19 cellular contexts compared by ENCODE assay signal in the genomic region with DNA sequence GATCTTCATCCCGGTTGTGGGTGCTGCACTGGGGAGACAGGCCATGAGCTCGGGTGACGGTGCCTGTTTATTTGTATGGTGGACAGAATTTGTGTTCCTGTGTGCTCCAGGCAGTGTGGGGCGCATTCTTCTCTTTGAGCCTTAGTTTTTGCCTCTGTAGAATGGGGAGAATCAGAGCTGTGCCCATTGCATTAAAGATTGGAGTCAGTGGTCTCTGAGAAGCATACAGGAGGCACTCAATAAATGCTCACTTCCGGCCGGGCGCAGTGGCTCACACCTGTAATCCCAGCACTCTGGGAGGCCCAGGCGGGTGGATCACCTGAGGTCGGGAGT. TPM values are rescaled to one million over a fixed set of nuclear protein-coding genes. Genes with fewer than 3 reads are reported as not detected.
DNase-seq lines count a peak whose midpoint lies in the region; TF ChIP-seq lines count a peak whose summit lies in the region.
"Had no signal": no experiment of that assay in that cellular context is flagged by ENCODE, and none has a peak within 500 bp of the region (broad histone marks: within the 10 kb centered on the region; RNA-seq: fewer than 3 reads in every experiment).

No MANE protein-coding gene starts in this region.

- TF ChIP-seq CTCF in ovary (IDR thresholded peaks at IDR 0.05) (no peak), tibial nerve (IDR thresholded peaks at IDR 0.05) (no peak), endothelial cell (IDR thresholded peaks at IDR 0.05; ENCODE audit: unreplicated experiment) (no peak)

- H3K4me1 ChIP-seq in ovary (ENCODE audit: insufficient read depth) (peaks cover 37% of the 10 kb centered on the region), tibial nerve (peaks cover 0 to 76% (median 46%) of the 10 kb centered on the region in 4 donors)

- H3K27ac Mint-ChIP-seq in activated CD4-positive, alpha-beta T cell treated with anti-CD3 and anti-CD28 coated beads, Interleukin-2, amount 10 ng/mL, durations not matched to agents 7 days and 5 days = peak overlapping the region; percentile 27
- H3K27ac Mint-ChIP-seq in endothelial cell (ENCODE audit: unreplicated experiment) = no peak overlapping the region
- H3K27ac Mint-ChIP-seq: CD8-positive, alpha-beta T cell; naive thymus-derived CD4-positive, alpha-beta T cell had no signal

- H3K9me3 Mint-ChIP-seq in activated CD4-positive, alpha-beta T cell treated with anti-CD3 and anti-CD28 coated beads, Interleukin-2, amount 10 ng/mL, durations not matched to agents 7 days and 5 days = no peaks in the 10 kb centered on the region
- H3K9me3 Mint-ChIP-seq in endothelial cell (ENCODE audit: unreplicated experiment) = no peaks in the 10 kb centered on the region
- H3K9me3 Mint-ChIP-seq: activated naive CD4-positive, alpha-beta T cell treated with anti-CD3 and anti-CD28 coated beads, Interleukin-2, amount 50 U/mL, for 72 hours; CD8-positive, alpha-beta T cell; naive thymus-derived CD4-positive, alpha-beta T cell had no signal

- peaks cover 15% of the 10 kb centered on the region for H3K4me1 Mint-ChIP-seq in activated CD4-positive, alpha-beta T cell treated with anti-CD3 and anti-CD28 coated beads, Interleukin-2, amount 10 ng/mL, durations not matched to agents 7 days and 5 days
- H3K4me1 Mint-ChIP-seq in endothelial cell (ENCODE audit: unreplicated experiment) = no peaks in the 10 kb centered on the region

- POLR2A ChIA-PET in activated CD4-positive, alpha-beta T cell treated with anti-CD3 and anti-CD28 coated beads, Interleukin-2, amount 10 ng/mL, durations not matched to agents 7 days and 5 days (lab: Charles Lee) = no interaction called here

- H3K27ac ChIP-seq in epithelial cell of prostate = peak overlapping the region; percentile 5
- peak overlapping the region; percentile 43 to 86 for H3K27ac ChIP-seq in ovary
- peak overlapping the region in 3 of 4 donors; percentile 76 to 94 (median 92) for H3K27ac ChIP-seq in tibial nerve
- H3K27ac ChIP-seq: 22Rv1 had no signal

- H3K9me3 ChIP-seq in ovary (no peaks in the 10 kb centered on the region), tibial nerve (no peaks in the 10 kb centered on the region)

- DNase-seq in activated CD4-positive, alpha-beta T cell treated with anti-CD3 and anti-CD28 coated beads, Interleukin-2, amount 10 ng/mL, durations not matched to agents 7 days and 5 days = no peak
- no peak for DNase-seq in activated CD4-positive, alpha-beta T cell treated with anti-CD3 and anti-CD28 coated beads, Interleukin-2, amount 50 U/mL, for 1 hour
- DNase-seq in epithelial cell of prostate (ENCODE audit: low read depth, low spot score) = no peak
- DNase-seq in ovary = no peak
- no peak for DNase-seq in tibial nerve (ENCODE audit: low spot score in 2 of 2)
- no peak for DNase-seq in glomerular visceral epithelial cell (ENCODE audit: extremely low spot score)
- DNase-seq in endothelial cell (ENCODE audit: low spot score) = no peak
- DNase-seq in NCI-H510A (lab: John Stamatoyannopoulos, UW) = no peak
- DNase-seq: CD8-positive, alpha-beta T cell; cerebellar nuclear complex; HCEC 1CT; head of caudate nucleus; kidney glomerular epithelial cell; naive thymus-derived CD4-positive, alpha-beta T cell; NK-92 treated with Interleukin-12 subunit alpha and Interleukin-12 subunit beta, amount 100 ng/mL, for 24 hours; stimulated activated CD4-positive, alpha-beta T cell treated with anti-CD3 and anti-CD28 coated beads, Interleukin-4, amount 100 ng/mL, for 1 hour; T-helper 2 cell had no signal

- H3K27me3 Mint-ChIP-seq in activated CD4-positive, alpha-beta T cell treated with anti-CD3 and anti-CD28 coated beads, Interleukin-2, amount 10 ng/mL, durations not matched to agents 7 days and 5 days = no peaks in the 10 kb centered on the region
- no peaks in the 10 kb centered on the region for H3K27me3 Mint-ChIP-seq in endothelial cell (ENCODE audit: unreplicated experiment)
- H3K27me3 Mint-ChIP-seq: naive thymus-derived CD4-positive, alpha-beta T cell had no signal

- no peaks in the 10 kb centered on the region for H3K36me3 Mint-ChIP-seq in activated CD4-positive, alpha-beta T cell treated with anti-CD3 and anti-CD28 coated beads, Interleukin-2, amount 10 ng/mL, durations not matched to agents 7 days and 5 days (ENCODE audit: low read depth)
- no peaks in the 10 kb centered on the region for H3K36me3 Mint-ChIP-seq in endothelial cell (ENCODE audit: low read depth, unreplicated experiment)
- H3K36me3 Mint-ChIP-seq: activated naive CD4-positive, alpha-beta T cell treated with anti-CD3 and anti-CD28 coated beads, Interleukin-2, amount 50 U/mL, for 72 hours had no signal

- no peak for TF ChIP-seq POLR2A in ovary (IDR thresholded peaks at IDR 0.05)
- no peak for TF ChIP-seq POLR2A in tibial nerve (IDR thresholded peaks at IDR 0.05)

- no peaks in the 10 kb centered on the region for H3K36me3 ChIP-seq in ovary
- H3K36me3 ChIP-seq in tibial nerve = peaks cover 0 to 30% (median 0%) of the 10 kb centered on the region in 3 donors

- 79 to 88% (median 82%) methylated on average over 9 of the region's 9 CpGs for WGBS in ovary, 3 donors
- WGBS in tibial nerve, 2 donors = 83 to 86% methylated on average over 9 of the region's 9 CpGs

- H3K4me3 Mint-ChIP-seq in activated CD4-positive, alpha-beta T cell treated with anti-CD3 and anti-CD28 coated beads, Interleukin-2, amount 10 ng/mL, durations not matched to agents 7 days and 5 days = no peak overlapping the region
- no peak overlapping the region for H3K4me3 Mint-ChIP-seq in endothelial cell (ENCODE audit: unreplicated experiment)
- H3K4me3 Mint-ChIP-seq: CD8-positive, alpha-beta T cell; naive thymus-derived CD4-positive, alpha-beta T cell had no signal

- H3K4me3 ChIP-seq in ovary = no peak overlapping the region
- no peak overlapping the region for H3K4me3 ChIP-seq in tibial nerve

- intact Hi-C loops in ovary (cut with DNase I) = no loop called here

- H3K27me3 ChIP-seq in ovary = no peaks in the 10 kb centered on the region
- no peaks in the 10 kb centered on the region for H3K27me3 ChIP-seq in tibial nerve

- TF ChIP-seq EP300 in ovary (IDR thresholded peaks at IDR 0.05) (no peak), tibial nerve (IDR thresholded peaks at IDR 0.05) (no peak)

- CTCF ChIA-PET in activated CD4-positive, alpha-beta T cell treated with anti-CD3 and anti-CD28 coated beads, Interleukin-2, amount 10 ng/mL, durations not matched to agents 7 days and 5 days (lab: Charles Lee) = no interaction called here

RNA-seq across cellular contexts. Expression of gene NFIC, which starts 23.0 kb away (rescaled TPM):
- total RNA-seq in activated CD4-positive, alpha-beta T cell treated with anti-CD3 and anti-CD28 coated beads, Interleukin-2, amount 10 ng/mL, durations not matched to agents 7 days and 5 days = 10 to 100 TPM; 14.2 TPM
- total RNA-seq in ovary (100 to 1,000 TPM in 5 of 7 donors, 10 to 100 TPM in 2; 62.0 to 345 (median 283) TPM), tibial nerve (100 to 1,000 TPM; 138 to 200 (median 160) TPM), endothelial cell (ENCODE audit: unreplicated experiment) (4.9 TPM)
- 10 to 100 TPM; 31.9 to 71.1 TPM for polyA plus RNA-seq in ovary

Comparison
In these comparisons a context has a peak if more than half of its experiments do, and no peak if none do; other contexts are left out.
1. H3K27ac ChIP-seq: peak in every context shown above with its lines; median percentile 92 in tibial nerve; 64 in ovary; 5 in epithelial cell of prostate.
2. RNA of gene NFIC, which starts 23.0 kb away (total RNA-seq): 62.0 to 345 TPM in ovary and 138 to 200 TPM in tibial nerve; 14.2 TPM in activated CD4-positive, alpha-beta T cell treated with anti-CD3 and anti-CD28 coated beads, Interleukin-2, amount 10 ng/mL, durations not matched to agents 7 days and 5 days and 4.9 TPM in endothelial cell (single experiment); every median in the first group is over 4 times any median in the second.